1 cellular context compared by ENCODE assay signal in the genomic region with DNA sequence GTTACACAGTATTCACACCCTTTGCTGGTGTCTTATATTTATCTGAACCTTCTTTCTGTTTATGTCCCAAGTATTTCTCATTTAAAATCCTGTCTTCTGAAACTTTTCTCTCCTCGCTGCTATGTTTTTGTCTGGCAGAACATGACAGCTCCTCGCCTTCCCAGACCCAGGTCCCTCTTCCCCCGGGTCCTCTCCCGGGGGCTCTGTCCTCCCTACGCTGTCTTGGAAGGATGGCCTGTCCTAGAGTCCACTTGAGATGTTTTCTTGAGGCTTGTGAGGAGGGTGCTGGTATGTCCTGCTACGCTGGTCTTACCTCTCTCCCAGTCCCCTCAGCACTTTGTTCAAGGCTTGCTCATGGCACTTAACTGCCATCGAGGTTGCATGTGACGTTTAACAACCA.
TF ChIP-seq lines count a peak whose summit lies in the region.

No MANE protein-coding gene starts in this region.

TF ChIP-seq in GM23338, 12 proteins besides CTCF, POLR2A, EP300 and RAD21 (continued from another document):
- TF ChIP-seq, protein P1, sequence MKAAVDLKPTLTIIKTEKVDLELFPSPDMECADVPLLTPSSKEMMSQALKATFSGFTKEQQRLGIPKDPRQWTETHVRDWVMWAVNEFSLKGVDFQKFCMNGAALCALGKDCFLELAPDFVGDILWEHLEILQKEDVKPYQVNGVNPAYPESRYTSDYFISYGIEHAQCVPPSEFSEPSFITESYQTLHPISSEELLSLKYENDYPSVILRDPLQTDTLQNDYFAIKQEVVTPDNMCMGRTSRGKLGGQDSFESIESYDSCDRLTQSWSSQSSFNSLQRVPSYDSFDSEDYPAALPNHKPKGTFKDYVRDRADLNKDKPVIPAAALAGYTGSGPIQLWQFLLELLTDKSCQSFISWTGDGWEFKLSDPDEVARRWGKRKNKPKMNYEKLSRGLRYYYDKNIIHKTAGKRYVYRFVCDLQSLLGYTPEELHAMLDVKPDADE (IDR thresholded peaks at IDR 0.05), result no peak
- TF ChIP-seq NANOG (IDR thresholded peaks at IDR 0.05; ENCODE audit: borderline replicate concordance) (no peak), EZH2phosphoT487 (IDR thresholded peaks at IDR 0.05; ENCODE audit: unreplicated experiment) (no peak), POLR2AphosphoS5 (IDR thresholded peaks at IDR 0.05; ENCODE audit: low read depth) (no peak), EZH2 (IDR thresholded peaks at IDR 0.05; ENCODE audit: low read depth, unreplicated experiment) (no peak), ZNF114 (CRISPR knock-in tag; IDR thresholded peaks at IDR 0.05) (no peak), JUNB (IDR thresholded peaks at IDR 0.05; ENCODE audit: unreplicated experiment) (no peak)
- TF ChIP-seq, protein P2, sequence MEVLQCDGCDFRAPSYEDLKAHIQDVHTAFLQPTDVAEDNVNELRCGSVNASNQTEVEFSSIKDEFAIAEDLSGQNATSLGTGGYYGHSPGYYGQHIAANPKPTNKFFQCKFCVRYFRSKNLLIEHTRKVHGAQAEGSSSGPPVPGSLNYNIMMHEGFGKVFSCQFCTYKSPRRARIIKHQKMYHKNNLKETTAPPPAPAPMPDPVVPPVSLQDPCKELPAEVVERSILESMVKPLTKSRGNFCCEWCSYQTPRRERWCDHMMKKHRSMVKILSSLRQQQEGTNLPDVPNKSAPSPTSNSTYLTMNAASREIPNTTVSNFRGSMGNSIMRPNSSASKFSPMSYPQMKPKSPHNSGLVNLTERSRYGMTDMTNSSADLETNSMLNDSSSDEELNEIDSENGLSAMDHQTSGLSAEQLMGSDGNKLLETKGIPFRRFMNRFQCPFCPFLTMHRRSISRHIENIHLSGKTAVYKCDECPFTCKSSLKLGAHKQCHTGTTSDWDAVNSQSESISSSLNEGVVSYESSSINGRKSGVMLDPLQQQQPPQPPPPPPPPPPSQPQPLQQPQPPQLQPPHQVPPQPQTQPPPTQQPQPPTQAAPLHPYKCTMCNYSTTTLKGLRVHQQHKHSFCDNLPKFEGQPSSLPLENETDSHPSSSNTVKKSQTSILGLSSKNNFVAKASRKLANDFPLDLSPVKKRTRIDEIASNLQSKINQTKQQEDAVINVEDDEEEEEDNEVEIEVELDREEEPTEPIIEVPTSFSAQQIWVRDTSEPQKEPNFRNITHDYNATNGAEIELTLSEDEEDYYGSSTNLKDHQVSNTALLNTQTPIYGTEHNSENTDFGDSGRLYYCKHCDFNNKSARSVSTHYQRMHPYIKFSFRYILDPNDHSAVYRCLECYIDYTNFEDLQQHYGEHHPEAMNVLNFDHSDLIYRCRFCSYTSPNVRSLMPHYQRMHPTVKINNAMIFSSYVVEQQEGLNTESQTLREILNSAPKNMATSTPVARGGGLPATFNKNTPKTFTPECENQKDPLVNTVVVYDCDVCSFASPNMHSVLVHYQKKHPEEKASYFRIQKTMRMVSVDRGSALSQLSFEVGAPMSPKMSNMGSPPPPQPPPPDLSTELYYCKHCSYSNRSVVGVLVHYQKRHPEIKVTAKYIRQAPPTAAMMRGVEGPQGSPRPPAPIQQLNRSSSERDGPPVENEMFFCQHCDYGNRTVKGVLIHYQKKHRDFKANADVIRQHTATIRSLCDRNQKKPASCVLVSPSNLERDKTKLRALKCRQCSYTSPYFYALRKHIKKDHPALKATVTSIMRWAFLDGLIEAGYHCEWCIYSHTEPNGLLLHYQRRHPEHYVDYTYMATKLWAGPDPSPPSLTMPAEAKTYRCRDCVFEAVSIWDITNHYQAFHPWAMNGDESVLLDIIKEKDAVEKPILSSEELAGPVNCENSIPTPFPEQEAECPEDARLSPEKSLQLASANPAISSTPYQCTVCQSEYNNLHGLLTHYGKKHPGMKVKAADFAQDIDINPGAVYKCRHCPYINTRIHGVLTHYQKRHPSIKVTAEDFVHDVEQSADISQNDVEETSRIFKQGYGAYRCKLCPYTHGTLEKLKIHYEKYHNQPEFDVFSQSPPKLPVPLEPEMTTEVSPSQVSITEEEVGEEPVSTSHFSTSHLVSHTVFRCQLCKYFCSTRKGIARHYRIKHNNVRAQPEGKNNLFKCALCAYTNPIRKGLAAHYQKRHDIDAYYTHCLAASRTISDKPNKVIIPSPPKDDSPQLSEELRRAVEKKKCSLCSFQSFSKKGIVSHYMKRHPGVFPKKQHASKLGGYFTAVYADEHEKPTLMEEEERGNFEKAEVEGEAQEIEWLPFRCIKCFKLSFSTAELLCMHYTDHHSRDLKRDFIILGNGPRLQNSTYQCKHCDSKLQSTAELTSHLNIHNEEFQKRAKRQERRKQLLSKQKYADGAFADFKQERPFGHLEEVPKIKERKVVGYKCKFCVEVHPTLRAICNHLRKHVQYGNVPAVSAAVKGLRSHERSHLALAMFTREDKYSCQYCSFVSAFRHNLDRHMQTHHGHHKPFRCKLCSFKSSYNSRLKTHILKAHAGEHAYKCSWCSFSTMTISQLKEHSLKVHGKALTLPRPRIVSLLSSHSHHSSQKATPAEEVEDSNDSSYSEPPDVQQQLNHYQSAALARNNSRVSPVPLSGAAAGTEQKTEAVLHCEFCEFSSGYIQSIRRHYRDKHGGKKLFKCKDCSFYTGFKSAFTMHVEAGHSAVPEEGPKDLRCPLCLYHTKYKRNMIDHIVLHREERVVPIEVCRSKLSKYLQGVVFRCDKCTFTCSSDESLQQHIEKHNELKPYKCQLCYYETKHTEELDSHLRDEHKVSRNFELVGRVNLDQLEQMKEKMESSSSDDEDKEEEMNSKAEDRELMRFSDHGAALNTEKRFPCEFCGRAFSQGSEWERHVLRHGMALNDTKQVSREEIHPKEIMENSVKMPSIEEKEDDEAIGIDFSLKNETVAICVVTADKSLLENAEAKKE (CRISPR knock-in tag; IDR thresholded peaks at IDR 0.05), result no peak
